20 cellular contexts compared by ENCODE assay signal in genomic region chr12:28390716-28391452, GRCh38.
DNase-seq lines count a peak whose midpoint lies in the region; ATAC-seq, FAIRE-seq and TF ChIP-seq lines count a peak whose summit lies in the region.
"Had no signal": no experiment of that assay in that cellular context is flagged by ENCODE, and none has a peak within 500 bp of the region (broad histone marks: within the 10 kb centered on the region; RNA-seq: fewer than 3 reads in every experiment).

No MANE protein-coding gene starts in this region.

- in situ Hi-C loops in GM23248 (cut with MboI), result no loop called here

- H3K9ac ChIP-seq in GM23248, result peak overlapping the region; percentile 12; the same call in 1 of the 2 replicates
- H3K9ac ChIP-seq in muscle layer of colon (ENCODE audit: low read length), result no peak overlapping the region

- CTCF ChIA-PET in A673 (lab: Charles Lee), result no interaction called here

- TF ChIP-seq POLR2A in H54 (IDR thresholded peaks at IDR 0.05; ENCODE audit: low read depth, low read length), result no peak

- WGBS in GM23248 (ENCODE audit: low coverage in 1 of 2, low lambda C conversion rate in 2 of 2, missing lambda C conversion rate in 2 of 2), 2 experiments, result 4 to 5% methylated on average over 5 of the region's 5 CpGs

- no peaks in the 10 kb centered on the region for H3K79me2 ChIP-seq in GM23248 (ENCODE audit: insufficient read depth)

- no peaks in the 10 kb centered on the region; the same call in 1 of the 2 replicates for H4K20me1 ChIP-seq in GM23248 (ENCODE audit: insufficient read depth)

- intact Hi-C loops in A673 (cut with micrococcal nuclease; ENCODE audit: unreplicated experiment), result no loop called here

- H3K27me3 ChIP-seq in GM23248 (replicated peaks; ENCODE audit: insufficient read depth) (no peaks in the 10 kb centered on the region), muscle layer of colon (ENCODE audit: control insufficient read depth in 1 of 2, insufficient read depth in 2 of 2, low read length in 2 of 2) (no peaks in the 10 kb centered on the region), A673 (replicated peaks; ENCODE audit: insufficient read depth, low read depth, low read length, poor library complexity) (no peaks in the 10 kb centered on the region)
- H3K27me3 ChIP-seq: BE2C, body of pancreas, dorsolateral prefrontal cortex, esophagus muscularis mucosa, SJCRH30 had no signal

- no peaks in the 10 kb centered on the region for H3K4me1 Mint-ChIP-seq in stimulated activated effector memory CD8-positive, alpha-beta T cell treated with anti-CD3 and anti-CD28 coated beads, Interleukin-12 subunit alpha, Interleukin-12 subunit beta, amount 100 ng/mL, for 72 hours
- H3K4me1 Mint-ChIP-seq: natural killer cell had no signal

- peak overlapping the region; percentile 49 for H3K4me2 ChIP-seq in GM23248 (ENCODE audit: unreplicated experiment)

- POLR2A ChIA-PET in A673 (lab: Charles Lee; ENCODE audit: low non-redundant PET), result no interaction called here

- H3K36me3 Mint-ChIP-seq in stimulated activated effector memory CD8-positive, alpha-beta T cell treated with anti-CD3 and anti-CD28 coated beads, Interleukin-12 subunit alpha, Interleukin-12 subunit beta, amount 100 ng/mL, for 72 hours, result peaks cover 8% of the 10 kb centered on the region

- H3K9me3 ChIP-seq in GM23248 (ENCODE audit: low read depth), result no peaks in the 10 kb centered on the region
- H3K9me3 ChIP-seq in muscle layer of colon (ENCODE audit: low read length), result no peaks in the 10 kb centered on the region
- no peaks in the 10 kb centered on the region for H3K9me3 ChIP-seq in A673 (ENCODE audit: low read depth, low read length, poor library complexity, severe bottlenecking)
- H3K9me3 ChIP-seq: BE2C, esophagus muscularis mucosa, SJCRH30 had no signal

- H3K9me2 ChIP-seq in GM23248 (ENCODE audit: insufficient read depth), result no peaks in the 10 kb centered on the region

- H3K4me3 ChIP-seq in AG09309 (ENCODE audit: control insufficient read depth, low read depth, low read length) (no peak overlapping the region), GM23248 (peak overlapping the region; percentile 10), cardiac fibroblast (replicated peaks in 1 of 2; ENCODE audit: low read depth in 2 of 2, low read length in 2 of 2) (no peak overlapping the region), muscle layer of colon (ENCODE audit: low read depth in 1 of 2, low read length in 2 of 2) (no peak overlapping the region), A673 (ENCODE audit: low read depth, low read length, poor library complexity, severe bottlenecking) (no peak overlapping the region)
- H3K4me3 ChIP-seq: body of pancreas, dorsolateral prefrontal cortex, esophagus muscularis mucosa, SJCRH30 had no signal

- BruUV-seq in A673 (replicated peaks; lab: Mats Ljungman, UMichigan), result no TSS peak

- H3K27ac ChIP-seq in GM23248 (peak overlapping the region; percentile 46), muscle layer of colon (ENCODE audit: low read depth, low read length) (peak overlapping the region; percentile 43), A673 (ENCODE audit: low read depth, low read length, poor library complexity, severe bottlenecking) (no peak overlapping the region)
- H3K27ac ChIP-seq: body of pancreas, dorsolateral prefrontal cortex, esophagus muscularis mucosa, SJCRH30 had no signal

- peak overlapping the region; percentile 58 for H2AFZ ChIP-seq in GM23248

- DNase-seq in AG09309 (ENCODE audit: low read depth) (peak; percentile 46), GM23248 (peak; percentile 65), cardiac fibroblast (ENCODE audit: low read depth in 2 of 2) (peak; percentile 63 to 90), hypothalamus (lab: John Stamatoyannopoulos, UW) (no peak), A673 (ENCODE audit: low spot score) (no peak), H54 (ENCODE audit: insufficient read length, low spot score) (no peak)
- DNase-seq in stimulated activated effector memory CD8-positive, alpha-beta T cell treated with anti-CD3 and anti-CD28 coated beads, Interleukin-12 subunit alpha, Interleukin-12 subunit beta, amount 100 ng/mL, for 72 hours (ENCODE audit: low spot score in 2 of 2), result no peak
- DNase-seq: activated CD8-positive, alpha-beta memory T cell treated with anti-CD3 and anti-CD28 coated beads, Interleukin-2, amount 50 U/mL, for 4 hours; BE2C; dorsolateral prefrontal cortex; MM.1S; natural killer cell; NCI-H1694 treated with DMSO at 0.1 percent for 48 hours; SJCRH30; substantia nigra had no signal

- H3K9me3 Mint-ChIP-seq in stimulated activated effector memory CD8-positive, alpha-beta T cell treated with anti-CD3 and anti-CD28 coated beads, Interleukin-12 subunit alpha, Interleukin-12 subunit beta, amount 100 ng/mL, for 72 hours, result no peaks in the 10 kb centered on the region
- H3K9me3 Mint-ChIP-seq: natural killer cell had no signal

- no peak for FAIRE-seq in H54 (lab: Jason Lieb, UNC)
- FAIRE-seq: HepG2 had no signal

- peaks cover 28% of the 10 kb centered on the region for H3F3A ChIP-seq in GM23248 (ENCODE audit: insufficient read depth)

- H3K27ac Mint-ChIP-seq in stimulated activated effector memory CD8-positive, alpha-beta T cell treated with anti-CD3 and anti-CD28 coated beads, Interleukin-12 subunit alpha, Interleukin-12 subunit beta, amount 100 ng/mL, for 72 hours, result no peak overlapping the region
- H3K27ac Mint-ChIP-seq: natural killer cell had no signal

- TF ChIP-seq CTCF in AG09309 (IDR thresholded peaks at IDR 0.05; ENCODE audit: control insufficient read depth, insufficient read depth, low read depth, low read length, missing control alignments), result no peak
- TF ChIP-seq CTCF in cardiac fibroblast (IDR thresholded peaks at IDR 0.05; ENCODE audit: low read depth, low read length), result no peak
- no peak for TF ChIP-seq CTCF in A673 (conservative IDR thresholded peaks at IDR 0.05; ENCODE audit: low read depth, low read length)

- no peak overlapping the region for H3K4me3 Mint-ChIP-seq in stimulated activated effector memory CD8-positive, alpha-beta T cell treated with anti-CD3 and anti-CD28 coated beads, Interleukin-12 subunit alpha, Interleukin-12 subunit beta, amount 100 ng/mL, for 72 hours
- H3K4me3 Mint-ChIP-seq: natural killer cell had no signal

- no peaks in the 10 kb centered on the region for H3K36me3 ChIP-seq in GM23248 (ENCODE audit: low read depth)
- no peaks in the 10 kb centered on the region for H3K36me3 ChIP-seq in muscle layer of colon (ENCODE audit: insufficient read depth, low read length)
- no peaks in the 10 kb centered on the region for H3K36me3 ChIP-seq in A673 (ENCODE audit: insufficient read depth, low read length, poor library complexity, severe bottlenecking)
- H3K36me3 ChIP-seq: BE2C, SJCRH30 had no signal

- no peak for ATAC-seq in stimulated activated effector memory CD8-positive, alpha-beta T cell treated with anti-CD3 and anti-CD28 coated beads, Interleukin-12 subunit alpha, Interleukin-12 subunit beta, amount 100 ng/mL, for 72 hours
- ATAC-seq: body of pancreas, HCT116, HepG2, natural killer cell had no signal

- H3K4me1 ChIP-seq in GM23248 (ENCODE audit: insufficient read depth) (peaks cover 22% of the 10 kb centered on the region), muscle layer of colon (ENCODE audit: insufficient read depth, low read length) (peaks cover 13% of the 10 kb centered on the region), A673 (ENCODE audit: insufficient read depth, low read length, poor library complexity, severe bottlenecking) (peaks cover 14% of the 10 kb centered on the region)
- H3K4me1 ChIP-seq: BE2C, body of pancreas, SJCRH30 had no signal

Comparison
In these comparisons a context has a peak if more than half of its experiments do, and no peak if none do; other contexts are left out.
1. DNase-seq: peak in AG09309 (single experiment), GM23248 (single experiment) and cardiac fibroblast (2 of 2); none in hypothalamus (0 of 51), stimulated activated effector memory CD8-positive, alpha-beta T cell treated with anti-CD3 and anti-CD28 coated beads, Interleukin-12 subunit alpha, Interleukin-12 subunit beta, amount 100 ng/mL, for 72 hours (0 of 2), A673 (single experiment) and H54 (single experiment).